ENCODE assay signal across 18 cellular contexts in the genomic region with DNA sequence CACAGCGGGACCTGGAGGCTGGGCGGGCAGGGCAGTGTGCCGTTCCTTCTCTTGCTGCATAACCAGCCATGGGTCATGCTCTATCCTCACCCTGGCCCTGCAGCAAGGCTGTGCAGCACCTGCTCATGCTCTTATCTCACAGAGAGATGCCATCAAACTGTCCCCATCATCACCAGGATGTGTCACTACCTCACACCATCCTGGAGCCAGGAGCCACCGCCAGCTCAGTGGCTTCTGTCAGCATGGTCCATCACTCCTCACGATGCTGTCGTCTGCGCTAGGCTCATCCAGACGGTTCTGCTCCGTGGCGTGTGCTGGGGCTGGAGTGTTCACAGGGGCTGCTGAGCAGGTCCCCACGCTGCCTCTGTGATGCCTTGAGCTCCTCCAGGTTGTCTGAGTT.
"Had no signal": no experiment of that assay in that cellular context is flagged by ENCODE, and none has a peak within 500 bp of the region (broad histone marks: within the 10 kb centered on the region; RNA-seq: fewer than 3 reads in every experiment).

No MANE protein-coding gene starts in this region.

- H3K9me3 Mint-ChIP-seq: activated naive CD4-positive, alpha-beta T cell treated with anti-CD3 and anti-CD28 coated beads for 36 hours; activated T-helper 1 cell treated with anti-CD3 and anti-CD28 coated beads, Interleukin-12 subunit alpha, Interleukin-12 subunit beta, Interleukin-2, Interleukin-4 antibody, amounts not matched to agents 30 ng/mL and 10 ng/mL and 1 ng/mL, durations not matched to agents 14 hours and 24 hours and 36 hours; memory B cell; natural killer cell; T-helper 1 cell treated with Interleukin-12 subunit alpha and Interleukin-12 subunit beta and Interleukin-4 antibody, amounts not matched to agents 30 μg/mL and 1 μg/mL, for 36 hours had no signal

- H3K27ac Mint-ChIP-seq: activated naive CD4-positive, alpha-beta T cell treated with anti-CD3 and anti-CD28 coated beads for 36 hours; activated T-helper 1 cell treated with anti-CD3 and anti-CD28 coated beads, Interleukin-12 subunit alpha, Interleukin-12 subunit beta, Interleukin-2, Interleukin-4 antibody, amounts not matched to agents 30 ng/mL and 10 ng/mL and 1 ng/mL, durations not matched to agents 14 hours and 24 hours and 36 hours; memory B cell; T-helper 1 cell treated with Interleukin-12 subunit alpha and Interleukin-12 subunit beta and Interleukin-4 antibody, amounts not matched to agents 30 μg/mL and 1 μg/mL, for 36 hours had no signal

- H3K4me1 ChIP-seq: adrenal gland, colonic mucosa, gastroesophageal sphincter, stomach, testis had no signal

- H3K36me3 Mint-ChIP-seq: natural killer cell had no signal

- H3K27ac ChIP-seq: adrenal gland, cardiac muscle cell, colonic mucosa, gastroesophageal sphincter, skin epidermis, stomach, testis had no signal

- FAIRE-seq: endometrium, urothelium cell line had no signal

- DNase-seq: activated CD4-positive, alpha-beta T cell treated with anti-CD3 and anti-CD28 coated beads for 48 hours; activated CD8-positive, alpha-beta memory T cell treated with anti-CD3 and anti-CD28 coated beads, Interleukin-2, amount 50 U/mL, for 48 hours; activated naive CD4-positive, alpha-beta T cell treated with anti-CD3 and anti-CD28 coated beads for 36 hours; adrenal gland; colonic mucosa; islet precursor cell; natural killer cell; stomach; testis had no signal

- H3K27me3 Mint-ChIP-seq: memory B cell had no signal

- H3K27me3 ChIP-seq: adrenal gland, cardiac muscle cell, colonic mucosa, gastroesophageal sphincter, stomach, testis had no signal

- H3K9me3 ChIP-seq: adrenal gland, colonic mucosa, gastroesophageal sphincter, stomach, testis had no signal

- ATAC-seq: gastroesophageal sphincter, left lobe of liver, natural killer cell had no signal

- H3K4me3 Mint-ChIP-seq: activated naive CD4-positive, alpha-beta T cell treated with anti-CD3 and anti-CD28 coated beads for 36 hours; activated T-helper 1 cell treated with anti-CD3 and anti-CD28 coated beads, Interleukin-12 subunit alpha, Interleukin-12 subunit beta, Interleukin-2, Interleukin-4 antibody, amounts not matched to agents 30 ng/mL and 10 ng/mL and 1 ng/mL, durations not matched to agents 14 hours and 24 hours and 36 hours; memory B cell; natural killer cell; T-helper 1 cell treated with Interleukin-12 subunit alpha and Interleukin-12 subunit beta and Interleukin-4 antibody, amounts not matched to agents 30 μg/mL and 1 μg/mL, for 36 hours had no signal

- H3K4me1 Mint-ChIP-seq: memory B cell had no signal

- H3K4me3 ChIP-seq: adrenal gland, cardiac muscle cell, colonic mucosa, gastroesophageal sphincter, skin epidermis, stomach, testis had no signal
